In the genomic region with DNA sequence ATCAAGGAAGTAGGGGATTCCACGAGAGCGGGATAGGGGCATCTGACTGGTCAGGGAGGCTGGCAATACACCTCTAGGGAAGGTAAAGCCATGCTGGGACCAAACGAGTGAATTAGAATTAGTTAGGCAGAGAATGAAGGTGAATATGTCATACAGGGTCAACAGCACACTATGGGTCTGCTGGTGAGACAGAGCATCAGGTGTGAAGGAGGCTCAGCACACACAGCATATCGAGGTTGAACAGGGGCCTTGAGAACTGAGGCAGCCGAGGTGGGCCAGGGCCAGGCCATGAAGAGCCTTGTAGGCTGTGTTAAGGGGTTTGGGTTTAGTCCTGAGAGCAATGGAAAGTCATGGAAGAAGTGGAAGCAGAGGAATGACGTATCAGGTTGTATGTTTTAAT, we compare ENCODE assay signal across 24 cellular contexts.
DNase-seq lines count a peak whose midpoint lies in the region; ATAC-seq, FAIRE-seq and TF ChIP-seq lines count a peak whose summit lies in the region.
"Had no signal": no experiment of that assay in that cellular context is flagged by ENCODE, and none has a peak within 500 bp of the region (broad histone marks: within the 10 kb centered on the region; RNA-seq: fewer than 3 reads in every experiment).

No MANE protein-coding gene starts in this region.

- H3K36me3 Mint-ChIP-seq in natural killer cell treated with Interleukin-12 subunit alpha and Interleukin-12 subunit beta and Interleukin-15 and Interleukin-18, amount 100 ng/mL, for 72 hours = peaks cover 54% of the 10 kb centered on the region
- H3K36me3 Mint-ChIP-seq in natural killer cell (peaks cover 30% of the 10 kb centered on the region), T-helper 17 cell (ENCODE audit: low read depth) (peaks cover 28% of the 10 kb centered on the region)
- H3K36me3 Mint-ChIP-seq in central memory CD8-positive, alpha-beta T cell (ENCODE audit: insufficient read depth) = peaks cover 87% of the 10 kb centered on the region

- no peaks in the 10 kb centered on the region for H3K27me3 Mint-ChIP-seq in natural killer cell treated with Interleukin-12 subunit alpha and Interleukin-12 subunit beta and Interleukin-15 and Interleukin-18, amount 100 ng/mL, for 72 hours
- H3K27me3 Mint-ChIP-seq in natural killer cell (ENCODE audit: low read depth in 2 of 2) = no peaks in the 10 kb centered on the region
- H3K27me3 Mint-ChIP-seq in T-helper 17 cell = no peaks in the 10 kb centered on the region
- H3K27me3 Mint-ChIP-seq in central memory CD8-positive, alpha-beta T cell = no peaks in the 10 kb centered on the region
- H3K27me3 Mint-ChIP-seq: stimulated activated naive B cell treated with anti-CD40 and anti-IgM and Interleukin-4, amounts not matched to agents 10 μg/mL and 1 μg/mL and 100 μg/mL, for 72 hours had no signal

- DNase-seq in natural killer cell treated with Interleukin-12 subunit alpha and Interleukin-12 subunit beta and Interleukin-15 and Interleukin-18, amount 100 ng/mL, for 72 hours (ENCODE audit: low spot score) = no peak
- no peak for DNase-seq in natural killer cell
- DNase-seq in T-helper 17 cell = no peak
- DNase-seq in central memory CD8-positive, alpha-beta T cell (ENCODE audit: low spot score in 2 of 2) = no peak
- no peak for DNase-seq in urothelium cell line (ENCODE audit: low spot score)
- DNase-seq in SIG-M5 (lab: John Stamatoyannopoulos, UW) = no peak
- DNase-seq: activated CD4-positive, alpha-beta T cell treated with anti-CD3 and anti-CD28 coated beads, Interleukin-2, amount 50 U/mL, for 4 hours; anterior cingulate cortex; left ventricle myocardium superior; NCI-H1092 treated with DMSO at 0.1 percent for 48 hours; NCI-H2081; NCI-H226; NCI-H748 treated with DMSO at 0.1 percent for 48 hours; retina; spleen; stimulated activated CD4-positive, alpha-beta T cell treated with anti-CD3 and anti-CD28 coated beads, Interleukin-2, amount 100 ng/mL, for 48 hours; stimulated activated naive B cell treated with anti-CD40 and anti-IgM and Interleukin-4, amounts not matched to agents 10 μg/mL and 1 μg/mL and 100 μg/mL, for 72 hours had no signal

- H3K4me1 Mint-ChIP-seq in natural killer cell treated with Interleukin-12 subunit alpha and Interleukin-12 subunit beta and Interleukin-15 and Interleukin-18, amount 100 ng/mL, for 72 hours (ENCODE audit: low read depth in 2 of 2) = peaks cover 78 to 79% of the 10 kb centered on the region in 2 donors
- H3K4me1 Mint-ChIP-seq in natural killer cell (peaks cover 69 to 74% of the 10 kb centered on the region in 2 donors), T-helper 17 cell (peaks cover 49% of the 10 kb centered on the region)
- peaks cover 75% of the 10 kb centered on the region for H3K4me1 Mint-ChIP-seq in central memory CD8-positive, alpha-beta T cell

- FAIRE-seq in urothelium cell line (lab: Jason Lieb, UNC) = peak; percentile 76
- FAIRE-seq: islet of Langerhans had no signal

- H3K9me3 Mint-ChIP-seq in natural killer cell treated with Interleukin-12 subunit alpha and Interleukin-12 subunit beta and Interleukin-15 and Interleukin-18, amount 100 ng/mL, for 72 hours = peaks cover 2% of the 10 kb centered on the region
- peaks cover 0 to 2% of the 10 kb centered on the region in 2 donors for H3K9me3 Mint-ChIP-seq in natural killer cell
- H3K9me3 Mint-ChIP-seq in central memory CD8-positive, alpha-beta T cell = peaks cover 5% of the 10 kb centered on the region
- H3K9me3 Mint-ChIP-seq: nephron had no signal

- no peak for ATAC-seq in natural killer cell treated with Interleukin-12 subunit alpha and Interleukin-12 subunit beta and Interleukin-15 and Interleukin-18, amount 100 ng/mL, for 72 hours
- no peak for ATAC-seq in natural killer cell
- no peak for ATAC-seq in T-helper 17 cell
- ATAC-seq in central memory CD8-positive, alpha-beta T cell (replicated peaks; ENCODE audit: extremely low read depth, poor library complexity, severe bottlenecking) = no peak
- no peak for ATAC-seq in GM18502 (IDR thresholded peaks at IDR 0.05; ENCODE audit: poor library complexity, unreplicated experiment)
- ATAC-seq: gastroesophageal sphincter; left ventricle myocardium superior; stimulated activated naive B cell treated with anti-CD40 and anti-IgM and Interleukin-4, amounts not matched to agents 10 μg/mL and 1 μg/mL and 100 μg/mL, for 72 hours had no signal

- TF ChIP-seq CTCF in natural killer cell (IDR thresholded peaks at IDR 0.05) = no peak

- no peak overlapping the region for H3K4me3 Mint-ChIP-seq in natural killer cell treated with Interleukin-12 subunit alpha and Interleukin-12 subunit beta and Interleukin-15 and Interleukin-18, amount 100 ng/mL, for 72 hours
- no peak overlapping the region for H3K4me3 Mint-ChIP-seq in natural killer cell
- H3K4me3 Mint-ChIP-seq in T-helper 17 cell = no peak overlapping the region
- no peak overlapping the region for H3K4me3 Mint-ChIP-seq in central memory CD8-positive, alpha-beta T cell
- H3K4me3 Mint-ChIP-seq: mesothelial cell of epicardium; nephron; stimulated activated naive B cell treated with anti-CD40 and anti-IgM and Interleukin-4, amounts not matched to agents 10 μg/mL and 1 μg/mL and 100 μg/mL, for 72 hours; T-helper 1 cell treated with Interleukin-12 subunit alpha and Interleukin-12 subunit beta and Interleukin-4 antibody, amounts not matched to agents 30 μg/mL and 1 μg/mL, for 36 hours had no signal

- intact Hi-C loops in natural killer cell (cut with micrococcal nuclease) = no loop called here

- peak overlapping the region; percentile 88 to 94 for H3K27ac Mint-ChIP-seq in natural killer cell treated with Interleukin-12 subunit alpha and Interleukin-12 subunit beta and Interleukin-15 and Interleukin-18, amount 100 ng/mL, for 72 hours
- H3K27ac Mint-ChIP-seq in natural killer cell (peak overlapping the region in 1 of 2 donors; percentile 44), T-helper 17 cell (peak overlapping the region; percentile 92)
- H3K27ac Mint-ChIP-seq in central memory CD8-positive, alpha-beta T cell (ENCODE audit: low read depth) = peak overlapping the region; percentile 86
- H3K27ac Mint-ChIP-seq: mesothelial cell of epicardium; nephron; stimulated activated naive B cell treated with anti-CD40 and anti-IgM and Interleukin-4, amounts not matched to agents 10 μg/mL and 1 μg/mL and 100 μg/mL, for 72 hours had no signal

- H3K9me3 ChIP-seq in T-helper 17 cell (ENCODE audit: control insufficient read depth, low read length, poor library complexity, severe bottlenecking) = no peaks in the 10 kb centered on the region
- H3K9me3 ChIP-seq: gastroesophageal sphincter, HAP-1 had no signal
